25 cellular contexts compared by ENCODE assay signal in the genomic region with DNA sequence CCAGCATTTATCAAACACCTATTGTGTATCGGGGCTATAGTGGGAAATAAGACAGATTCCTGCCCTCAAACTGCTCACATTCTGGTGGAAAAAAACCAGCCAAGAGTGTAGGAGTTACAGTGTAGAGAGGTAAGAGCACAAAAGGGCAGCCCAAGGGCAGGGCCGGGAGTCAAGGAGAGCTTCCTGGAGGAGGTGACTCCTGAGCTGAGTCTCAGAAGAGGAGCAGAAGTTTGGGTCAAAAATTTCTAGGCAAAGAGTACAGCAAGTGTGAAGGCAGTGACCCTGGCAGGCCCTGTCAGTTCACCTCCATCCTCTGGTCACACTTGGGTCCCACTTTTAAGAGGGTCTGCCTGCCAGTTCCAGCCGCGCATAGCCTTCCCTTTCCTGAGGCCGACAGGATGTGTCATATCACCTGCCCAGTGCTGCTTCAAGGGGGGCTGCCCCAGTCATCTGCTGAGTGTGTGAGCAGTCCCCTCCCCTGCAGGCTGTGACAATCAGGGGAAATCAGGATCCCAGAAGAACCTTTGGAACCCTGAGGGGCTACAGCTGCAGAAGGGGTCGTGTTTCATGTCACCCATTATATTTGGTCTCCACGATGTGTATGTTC.
"Had no signal": no experiment of that assay in that cellular context is flagged by ENCODE, and none has a peak within 500 bp of the region (broad histone marks: within the 10 kb centered on the region; RNA-seq: fewer than 3 reads in every experiment).

No MANE protein-coding gene starts in this region.

- H3K9me3 Mint-ChIP-seq: activated T-helper 2 cell treated with anti-CD3 and anti-CD28 coated beads, Interferon-gamma antibody, Interleukin-2, Interleukin-4, amounts not matched to agents 10 μg/mL and 5 μg/mL and 100 μg/mL, durations not matched to agents 14 hours and 24 hours and 36 hours; WTC11 had no signal

- ATAC-seq: activated CD8-positive, alpha-beta memory T cell treated with anti-CD3 and anti-CD28 coated beads, Interleukin-2, amount 10 ng/mL, durations not matched to agents 7 days and 5 days; activated CD8-positive, alpha-beta T cell treated with anti-CD3 and anti-CD28 coated beads, Interleukin-2, amount 10 ng/mL, durations not matched to agents 7 days and 5 days; esophagus mucosa; heart left ventricle; left lobe of liver; pancreas; psoas muscle; T-helper 17 cell; WTC11 had no signal

- H3K4me3 ChIP-seq: adrenal gland, cardiac muscle cell, heart left ventricle, lung, pancreas, psoas muscle, suprapubic skin, tibial artery had no signal

- H3K27ac ChIP-seq: adrenal gland, cardiac muscle cell, heart left ventricle, pancreas, psoas muscle, suprapubic skin, tibial artery had no signal

- H3K36me3 ChIP-seq: adrenal gland, cardiac muscle cell, heart left ventricle, pancreas, suprapubic skin, tibial artery had no signal

- H3K4me1 Mint-ChIP-seq: activated CD8-positive, alpha-beta memory T cell treated with anti-CD3 and anti-CD28 coated beads, Interleukin-2, amount 10 ng/mL, durations not matched to agents 7 days and 5 days; activated naive CD8-positive, alpha-beta T cell treated with anti-CD3 and anti-CD28 coated beads for 36 hours; immature natural killer cell; T-helper 17 cell had no signal

- H3K36me3 Mint-ChIP-seq: activated CD8-positive, alpha-beta memory T cell treated with anti-CD3 and anti-CD28 coated beads, Interleukin-2, amount 10 ng/mL, durations not matched to agents 7 days and 5 days; activated naive CD8-positive, alpha-beta T cell treated with anti-CD3 and anti-CD28 coated beads for 36 hours; immature natural killer cell had no signal

- H3K4me3 Mint-ChIP-seq: activated CD8-positive, alpha-beta memory T cell treated with anti-CD3 and anti-CD28 coated beads, Interleukin-2, amount 10 ng/mL, durations not matched to agents 7 days and 5 days; activated CD8-positive, alpha-beta T cell treated with anti-CD3 and anti-CD28 coated beads, Interleukin-2, amount 10 ng/mL, durations not matched to agents 7 days and 5 days; activated naive CD4-positive, alpha-beta T cell treated with anti-CD3 and anti-CD28 coated beads for 36 hours; activated naive CD8-positive, alpha-beta T cell treated with anti-CD3 and anti-CD28 coated beads for 36 hours; brain; immature natural killer cell; T-helper 17 cell; WTC11 had no signal

- DNase-seq: activated CD4-positive, alpha-beta T cell treated with anti-CD3 and anti-CD28 coated beads, Interleukin-2, amount 50 U/mL, for 1 hour; activated CD8-positive, alpha-beta memory T cell treated with anti-CD3 and anti-CD28 coated beads, Interleukin-2, amount 10 ng/mL, durations not matched to agents 7 days and 5 days; activated CD8-positive, alpha-beta T cell treated with anti-CD3 and anti-CD28 coated beads, Interleukin-2, amount 10 ng/mL, durations not matched to agents 7 days and 5 days; activated naive CD4-positive, alpha-beta T cell treated with anti-CD3 and anti-CD28 coated beads for 36 hours; activated naive CD8-positive, alpha-beta T cell treated with anti-CD3 and anti-CD28 coated beads for 36 hours; activated T-cell treated with anti-CD3 and anti-CD28 coated beads, Interleukin-2, amount 50 U/mL, for 48 hours; foreskin fibroblast; hypothalamus; immature natural killer cell; nucleus accumbens; pancreas; psoas muscle; stimulated activated naive CD4-positive, alpha-beta T cell; T-helper 17 cell had no signal

- H3K9me3 ChIP-seq: pancreas, psoas muscle, suprapubic skin had no signal

- H3K27me3 Mint-ChIP-seq: activated CD8-positive, alpha-beta memory T cell treated with anti-CD3 and anti-CD28 coated beads, Interleukin-2, amount 10 ng/mL, durations not matched to agents 7 days and 5 days; activated naive CD8-positive, alpha-beta T cell treated with anti-CD3 and anti-CD28 coated beads for 36 hours; brain had no signal

- H3K27ac Mint-ChIP-seq: activated CD8-positive, alpha-beta memory T cell treated with anti-CD3 and anti-CD28 coated beads, Interleukin-2, amount 10 ng/mL, durations not matched to agents 7 days and 5 days; activated CD8-positive, alpha-beta T cell treated with anti-CD3 and anti-CD28 coated beads, Interleukin-2, amount 10 ng/mL, durations not matched to agents 7 days and 5 days; activated naive CD4-positive, alpha-beta T cell treated with anti-CD3 and anti-CD28 coated beads for 36 hours; activated naive CD8-positive, alpha-beta T cell treated with anti-CD3 and anti-CD28 coated beads for 36 hours; activated T-helper 2 cell treated with anti-CD3 and anti-CD28 coated beads, Interferon-gamma antibody, Interleukin-2, Interleukin-4, amounts not matched to agents 10 μg/mL and 5 μg/mL and 100 μg/mL, durations not matched to agents 14 hours and 24 hours and 36 hours; immature natural killer cell; T-helper 17 cell had no signal

- H3K4me1 ChIP-seq: adrenal gland, pancreas, psoas muscle had no signal

- H3K27me3 ChIP-seq: adrenal gland, cardiac muscle cell, heart left ventricle, pancreas, suprapubic skin, tibial artery had no signal
